In genomic region chr11:18463439-18463838, GRCh38 we compare ENCODE assay signal across 35 cellular contexts. TPM values are rescaled to one million over a fixed set of nuclear protein-coding genes. Genes with fewer than 3 reads are reported as not detected.
"Had no signal": no experiment of that assay in that cellular context is flagged by ENCODE, and none has a peak within 500 bp of the region (broad histone marks: within the 10 kb centered on the region; RNA-seq: fewer than 3 reads in every experiment).

No MANE protein-coding gene starts in this region.

- H3K27ac ChIP-seq: adrenal gland, body of pancreas, breast epithelium, Peyer's patch, SJCRH30, SK-N-MC had no signal

- H3K36me3 ChIP-seq: adrenal gland, breast epithelium, Peyer's patch, SJCRH30 had no signal

- H3K4me3 ChIP-seq: adrenal gland, body of pancreas, breast epithelium, Peyer's patch, SJCRH30, SK-N-MC had no signal

- H3K9me3 ChIP-seq: adrenal gland, body of pancreas, breast epithelium, Peyer's patch, SJCRH30 had no signal

- ATAC-seq: activated naive CD4-positive, alpha-beta T cell treated with anti-CD3 and anti-CD28 coated beads, Interleukin-2, amount 50 U/mL, for 72 hours; activated T-cell treated with anti-CD3 and anti-CD28 coated beads, Interleukin-2, amount 50 U/mL, for 4 hours; body of pancreas; PC-3 had no signal

- H3K4me1 ChIP-seq: adrenal gland, body of pancreas, breast epithelium, Peyer's patch, SJCRH30 had no signal

- H3K27me3 ChIP-seq: adrenal gland, body of pancreas, breast epithelium, Peyer's patch, SJCRH30 had no signal

- DNase-seq: activated B cell treated with CpG ODN at 0.5 μM for 24 hours; activated CD4-positive, alpha-beta memory T cell treated with anti-CD3 and anti-CD28 coated beads for 36 hours; activated CD4-positive, alpha-beta T cell treated with anti-CD3 and anti-CD28 coated beads for 4 hours; activated CD4-positive, alpha-beta T cell treated with anti-CD3 and anti-CD28 coated beads, Interleukin-2, amount 50 U/mL, for 1 hour; activated CD4-positive, CD25-positive, alpha-beta regulatory T cell treated with anti-CD3 and anti-CD28 coated beads, Interleukin-2, amount 50 U/mL, for 72 hours; activated CD8-positive, alpha-beta memory T cell treated with anti-CD3 and anti-CD28 coated beads, Interleukin-2, amount 50 U/mL, for 4 hours; activated gamma-delta T cell treated with Interleukin-2 at 50 U/mL for 16 hours; activated naive CD4-positive, alpha-beta T cell treated with anti-CD3 and anti-CD28 coated beads for 36 hours; activated T-cell treated with anti-CD3 and anti-CD28 coated beads for 4 hours; activated T-cell treated with anti-CD3 and anti-CD28 coated beads, Interleukin-2, amount 50 U/mL, for 4 hours; adrenal gland; body of pancreas; Karpas-422; NCI-H1048; NCI-H1105 treated with DMSO at 0.1 percent for 48 hours; NCI-H1436; NCI-H1694; NCI-H1930; NCI-H2081 treated with DMSO at 0.1 percent for 48 hours; NCI-H226; NCI-H446 treated with DMSO at 0.1 percent for 48 hours; NCI-H774; NK-92 treated with Interleukin-12 subunit alpha and Interleukin-12 subunit beta, amount 100 ng/mL, for 24 hours; PC-3; Peyer's patch; SHP77; SJCRH30 had no signal

RNA-seq across cellular contexts. Expression of gene LDHAL6A, which starts 7.8 kb away (rescaled TPM):
- total RNA-seq: activated B cell treated with CpG ODN at 0.5 μM for 24 hours; activated naive CD4-positive, alpha-beta T cell treated with anti-CD3 and anti-CD28 coated beads, Interleukin-2, amount 50 U/mL, for 72 hours; activated T-cell treated with anti-CD3 and anti-CD28 coated beads, Interleukin-2, amount 50 U/mL, for 4 hours; activated T-helper 1 cell treated with anti-CD3 and anti-CD28 coated beads, Interleukin-12 subunit alpha, Interleukin-12 subunit beta, Interleukin-2, Interleukin-4 antibody, amounts not matched to agents 30 ng/mL and 10 ng/mL and 1 ng/mL, durations not matched to agents 14 hours and 24 hours and 36 hours; adrenal gland; astrocyte; body of pancreas; breast epithelium; cardiac septum; MCF 10A; PC-3; Peyer's patch; SJCRH30 had no signal

RNA-seq across cellular contexts. Expression of gene LDHC, which starts 51.3 kb away (rescaled TPM):
- total RNA-seq: activated B cell treated with CpG ODN at 0.5 μM for 24 hours; activated CD4-positive, alpha-beta memory T cell treated with anti-CD3 and anti-CD28 coated beads for 36 hours; activated naive CD4-positive, alpha-beta T cell treated with anti-CD3 and anti-CD28 coated beads for 36 hours; activated naive CD4-positive, alpha-beta T cell treated with anti-CD3 and anti-CD28 coated beads, Interleukin-2, amount 50 U/mL, for 72 hours; activated T-helper 1 cell treated with anti-CD3 and anti-CD28 coated beads, Interleukin-12 subunit alpha, Interleukin-12 subunit beta, Interleukin-2, Interleukin-4 antibody, amounts not matched to agents 30 ng/mL and 10 ng/mL and 1 ng/mL, durations not matched to agents 14 hours and 24 hours and 36 hours; astrocyte; body of pancreas; breast epithelium; cerebellum; MCF 10A; Peyer's patch; SJCRH30 had no signal
